Comparison of ENCODE assay signal across 11 cellular contexts in genomic region chr6:149896491-149896890, GRCh38. TPM values are rescaled to one million over a fixed set of nuclear protein-coding genes. Genes with fewer than 3 reads are reported as not detected.
DNase-seq lines count a peak whose midpoint lies in the region; ATAC-seq and TF ChIP-seq lines count a peak whose summit lies in the region.
"Had no signal": no experiment of that assay in that cellular context is flagged by ENCODE, and none has a peak within 500 bp of the region (broad histone marks: within the 10 kb centered on the region; RNA-seq: fewer than 3 reads in every experiment).

No MANE protein-coding gene starts in this region.

- peaks cover 19% of the 10 kb centered on the region for H3K4me1 ChIP-seq in A673 (ENCODE audit: insufficient read depth, low read length, poor library complexity, severe bottlenecking)
- H3K4me1 ChIP-seq in mesenchymal stem cell (ENCODE audit: control insufficient read depth, insufficient read depth, low read depth, low read length), result peaks cover 4% of the 10 kb centered on the region

- CTCF ChIA-PET in A673 (lab: Charles Lee), result no interaction called here
- CTCF ChIA-PET in MCF 10A (lab: Yijun Ruan, JAX), result interaction anchor here (0.7 to 1.4 kb wide), 5 partner anchors 9 to 179 kb away, joined by 3 to 4 read pairs (median 4); partner anchors contain the start of gene LATS1

- TF ChIP-seq CTCF in A673 (conservative IDR thresholded peaks at IDR 0.05; ENCODE audit: low read depth, low read length), result no peak
- TF ChIP-seq CTCF in MCF 10A (IDR thresholded peaks at IDR 0.05; ENCODE audit: unreplicated experiment), result no peak
- no peak for TF ChIP-seq CTCF in WERI-Rb-1 (IDR thresholded peaks at IDR 0.05; ENCODE audit: low read depth, low read length)

- peak overlapping the region; percentile 48 to 52 for H3K4ac ChIP-seq in mesenchymal stem cell (ENCODE audit: low read depth in 1 of 2, low read length in 2 of 2)

- no peaks in the 10 kb centered on the region for H3K27me3 Mint-ChIP-seq in MCF 10A (ENCODE audit: insufficient read depth, unreplicated experiment)

- H3K4me3 ChIP-seq in A673 (ENCODE audit: low read depth, low read length, poor library complexity, severe bottlenecking), result no peak overlapping the region
- H3K4me3 ChIP-seq in mesenchymal stem cell (ENCODE audit: insufficient read depth in 1 of 2, low read depth in 1 of 2, low read length in 2 of 2), result peak overlapping the region in 1 of 2 experiments; percentile 74
- H3K4me3 ChIP-seq in WERI-Rb-1 (ENCODE audit: low read depth, low read length), result no peak overlapping the region

- H3K27me3 ChIP-seq in A673 (replicated peaks; ENCODE audit: insufficient read depth, low read depth, low read length, poor library complexity) (no peaks in the 10 kb centered on the region), mesenchymal stem cell (ENCODE audit: control insufficient read depth in 1 of 2, insufficient read depth in 1 of 2, low read length in 2 of 2) (peaks cover 0 to 12% of the 10 kb centered on the region in 2 experiments), WERI-Rb-1 (ENCODE audit: insufficient read depth, low read depth, severe bottlenecking) (no peaks in the 10 kb centered on the region)

- H2AK5ac ChIP-seq in mesenchymal stem cell (ENCODE audit: low read length, severe bottlenecking), result no peak overlapping the region

- no peak overlapping the region for H3K4me2 ChIP-seq in mesenchymal stem cell (ENCODE audit: low read length, poor library complexity, severe bottlenecking)

- peak overlapping the region; percentile 89 for H3K9ac ChIP-seq in mesenchymal stem cell (ENCODE audit: low read length)

- H3K4me1 Mint-ChIP-seq in MCF 10A (ENCODE audit: insufficient read depth, unreplicated experiment), result peaks cover 64% of the 10 kb centered on the region

- H3K36me3 ChIP-seq in A673 (ENCODE audit: insufficient read depth, low read length, poor library complexity, severe bottlenecking), result no peaks in the 10 kb centered on the region
- H3K36me3 ChIP-seq in KOPT-K1 (ENCODE audit: insufficient read depth, low read length), result no peaks in the 10 kb centered on the region
- no peaks in the 10 kb centered on the region for H3K36me3 ChIP-seq in mesenchymal stem cell (ENCODE audit: control insufficient read depth in 1 of 2, insufficient read depth in 2 of 2, low read depth in 1 of 2, low read length in 2 of 2)
- no peaks in the 10 kb centered on the region for H3K36me3 ChIP-seq in WERI-Rb-1

- WGBS in mesenchymal stem cell, result 85% methylated on average over 3 of the region's 3 CpGs

- no peak overlapping the region for H2BK120ac ChIP-seq in mesenchymal stem cell (ENCODE audit: low read depth, low read length)

- H2AFZ ChIP-seq in mesenchymal stem cell (ENCODE audit: low read depth, low read length), result no peak overlapping the region

- H3K14ac ChIP-seq in mesenchymal stem cell (ENCODE audit: low read length in 2 of 2), result peak overlapping the region in 1 of 2 experiments; percentile 3

- no TSS peak for BruUV-seq in A673 (replicated peaks; lab: Mats Ljungman, UMichigan)
- no TSS peak for BruUV-seq in MCF 10A (replicated peaks; lab: Mats Ljungman, UMichigan)

- H3K23ac ChIP-seq in mesenchymal stem cell (ENCODE audit: low read length in 2 of 2), result no peak overlapping the region

- H2BK12ac ChIP-seq in mesenchymal stem cell (ENCODE audit: low read length in 2 of 2), result peak overlapping the region in 1 of 2 experiments; percentile 55

- H3K36me3 Mint-ChIP-seq in MCF 10A (ENCODE audit: insufficient read depth, unreplicated experiment), result no peaks in the 10 kb centered on the region
- H3K36me3 Mint-ChIP-seq: CD8-positive, alpha-beta T cell; naive thymus-derived CD8-positive, alpha-beta T cell had no signal

- no peak overlapping the region for H2BK5ac ChIP-seq in mesenchymal stem cell (ENCODE audit: low read depth, low read length, poor library complexity, severe bottlenecking)

- DNase-seq in A673 (ENCODE audit: low spot score) (peak; percentile 70), MCF 10A (ENCODE audit: unreplicated experiment) (peak; percentile 43), mesenchymal stem cell (peak; percentile 73), activated T-cell treated with anti-CD3 and anti-CD28 coated beads for 4 hours (no peak), WERI-Rb-1 (no peak)
- DNase-seq: NCI-H1436 had no signal

- H3K9me3 Mint-ChIP-seq in MCF 10A (ENCODE audit: unreplicated experiment), result no peaks in the 10 kb centered on the region
- H3K9me3 Mint-ChIP-seq: CD8-positive, alpha-beta T cell; naive thymus-derived CD8-positive, alpha-beta T cell had no signal

- peak overlapping the region; percentile 41 for H3K4me3 Mint-ChIP-seq in MCF 10A (ENCODE audit: unreplicated experiment)
- H3K4me3 Mint-ChIP-seq: CD8-positive, alpha-beta T cell had no signal

- no peaks in the 10 kb centered on the region for H3K79me1 ChIP-seq in mesenchymal stem cell (replicated peaks; ENCODE audit: low read length, poor library complexity, severe bottlenecking)

- peak overlapping the region; percentile 44 for H4K91ac ChIP-seq in mesenchymal stem cell (ENCODE audit: low read length)

- intact Hi-C loops in A673 (cut with micrococcal nuclease; ENCODE audit: unreplicated experiment) (no loop called here), MCF 10A (cut with micrococcal nuclease) (loop anchor here (2.0 kb wide), 1 partner anchor 32 kb away; the partner anchor contains the start of gene LRP11)

- H3K27ac ChIP-seq in A673 (ENCODE audit: low read depth, low read length, poor library complexity, severe bottlenecking), result no peak overlapping the region
- H3K27ac ChIP-seq in KOPT-K1 (ENCODE audit: low read depth, low read length, poor library complexity, severe bottlenecking), result peak overlapping the region; percentile 35
- no peak overlapping the region for H3K27ac ChIP-seq in mesenchymal stem cell (ENCODE audit: low read length, poor library complexity, severe bottlenecking)
- H3K27ac ChIP-seq in WERI-Rb-1, result no peak overlapping the region

- H3K9me3 ChIP-seq in A673 (ENCODE audit: low read depth, low read length, poor library complexity, severe bottlenecking) (no peaks in the 10 kb centered on the region), KOPT-K1 (ENCODE audit: insufficient read depth, low read length, poor library complexity, severe bottlenecking) (no peaks in the 10 kb centered on the region), mesenchymal stem cell (ENCODE audit: control insufficient read depth, low read length) (no peaks in the 10 kb centered on the region), WERI-Rb-1 (ENCODE audit: severe bottlenecking) (no peaks in the 10 kb centered on the region)

- H3K27ac Mint-ChIP-seq in MCF 10A (ENCODE audit: low read depth, unreplicated experiment), result peak overlapping the region; percentile 85
- H3K27ac Mint-ChIP-seq: CD8-positive, alpha-beta T cell had no signal

- peak overlapping the region; percentile 72 to 88 for H3K18ac ChIP-seq in mesenchymal stem cell (ENCODE audit: low read depth in 1 of 2, low read length in 2 of 2)

- H2BK15ac ChIP-seq in mesenchymal stem cell (ENCODE audit: low read depth, poor library complexity, severe bottlenecking), result no peak overlapping the region

- POLR2A ChIA-PET in A673 (lab: Charles Lee; ENCODE audit: low non-redundant PET) (no interaction called here), MCF 10A (lab: Yijun Ruan, JAX) (interaction anchor here (0.9 to 3.5 kb wide), 12 partner anchors 9 to 178 kb away, joined by 3 to 37 read pairs (median 6); partner anchors contain the start of genes LATS1 and PCMT1)

- ATAC-seq in HG02610 (IDR thresholded peaks at IDR 0.05; ENCODE audit: unreplicated experiment), result no peak
- no peak for ATAC-seq in HG02840 (IDR thresholded peaks at IDR 0.05; ENCODE audit: low FRiP score, unreplicated experiment)

- peak overlapping the region; percentile 54 for H4K8ac ChIP-seq in mesenchymal stem cell (ENCODE audit: low read length)

RNA-seq across cellular contexts. Expression of gene RAET1E, which starts 1.4 kb away (rescaled TPM):
- 0.92 and 3.2 TPM in 2 replicates for total RNA-seq in A673 (2021)
- total RNA-seq in MCF 10A (2022), result 28.9 and 37.6 TPM in 2 replicates
- polyA plus RNA-seq in mesenchymal stem cell (2013, experiment 1 of 2), result 0.21 TPM
- 0.25 TPM for polyA plus RNA-seq in mesenchymal stem cell (2013, experiment 2 of 2)
- total RNA-seq: CD8-positive, alpha-beta T cell; naive thymus-derived CD8-positive, alpha-beta T cell had no signal
- polyA plus RNA-seq: naive thymus-derived CD8-positive, alpha-beta T cell had no signal

RNA-seq across cellular contexts. Expression of gene RAET1G, which starts 26.4 kb away (rescaled TPM):
- total RNA-seq in A673 (2021), result 0.45 TPM in 1 of 2 replicates, not detected in the other
- 8.3 and 9.9 TPM in 2 replicates for total RNA-seq in MCF 10A (2022)
- 1.4 TPM for polyA plus RNA-seq in mesenchymal stem cell (2013, experiment 1 of 2)
- 1.4 TPM for polyA plus RNA-seq in mesenchymal stem cell (2013, experiment 2 of 2)
- total RNA-seq: CD8-positive, alpha-beta T cell; naive thymus-derived CD8-positive, alpha-beta T cell had no signal
- polyA plus RNA-seq: naive thymus-derived CD8-positive, alpha-beta T cell had no signal

RNA-seq across cellular contexts. Expression of gene LRP11, which starts 32.3 kb away (rescaled TPM):
- total RNA-seq in A673 (2021) (53.2 and 56.1 TPM in 2 replicates), MCF 10A (2022) (38.1 and 46.1 TPM in 2 replicates)
- polyA plus RNA-seq in mesenchymal stem cell (2013, experiment 1 of 2), result 47.8 TPM
- 47.1 TPM for polyA plus RNA-seq in mesenchymal stem cell (2013, experiment 2 of 2)

RNA-seq across cellular contexts. Expression of gene ULBP2, which starts 45.3 kb away (rescaled TPM):
- total RNA-seq in A673 (2021) (2.6 and 4.2 TPM in 2 replicates), MCF 10A (2022) (3.1 and 5.2 TPM in 2 replicates)
- polyA plus RNA-seq in mesenchymal stem cell (2013, experiment 1 of 2), result 6.4 TPM
- 7.4 TPM for polyA plus RNA-seq in mesenchymal stem cell (2013, experiment 2 of 2)
- total RNA-seq: naive thymus-derived CD8-positive, alpha-beta T cell had no signal

Comparison
In these comparisons a context has a peak if more than half of its experiments do, and no peak if none do; other contexts are left out.
1. DNase-seq: peak in A673 (single experiment), MCF 10A (single experiment) and mesenchymal stem cell (single experiment); none in activated T-cell treated with anti-CD3 and anti-CD28 coated beads for 4 hours (single experiment) and WERI-Rb-1 (single experiment).